Comparison of ENCODE assay signal across 18 cellular contexts in genomic region chr6:36064770-36065396, GRCh38. TPM values are rescaled to one million over a fixed set of nuclear protein-coding genes. Genes with fewer than 3 reads are reported as not detected.
DNase-seq lines count a peak whose midpoint lies in the region; ATAC-seq and TF ChIP-seq lines count a peak whose summit lies in the region.
"Had no signal": no experiment of that assay in that cellular context is flagged by ENCODE, and none has a peak within 500 bp of the region (broad histone marks: within the 10 kb centered on the region; RNA-seq: fewer than 3 reads in every experiment).

No MANE protein-coding gene starts in this region.

- no peaks in the 10 kb centered on the region for H3K9me3 ChIP-seq in CD8-positive, alpha-beta T cell (ENCODE audit: low read length)
- H3K9me3 ChIP-seq in PC-9 (ENCODE audit: insufficient read depth, low read depth) (no peaks in the 10 kb centered on the region), esophagus squamous epithelium (no peaks in the 10 kb centered on the region)
- H3K9me3 ChIP-seq: BLaER1 treated with 17β-estradiol and CSF1 and Interleukin-3, amounts not matched to agents 10 nM and 100 nM; psoas muscle had no signal

- no peak overlapping the region for H2AFZ ChIP-seq in PC-9
- H2AFZ ChIP-seq: GM23248 had no signal

- no peak for TF ChIP-seq CTCF in CD8-positive, alpha-beta T cell (IDR thresholded peaks at IDR 0.05)
- TF ChIP-seq CTCF in PC-9 (conservative IDR thresholded peaks at IDR 0.05): no peak
- no peak for TF ChIP-seq CTCF in esophagus squamous epithelium (IDR thresholded peaks at IDR 0.05)

- ATAC-seq in CD8-positive, alpha-beta T cell: no peak
- ATAC-seq: psoas muscle had no signal

- peaks cover 48% of the 10 kb centered on the region for H3K36me3 Mint-ChIP-seq in CD8-positive, alpha-beta T cell

- WGBS in esophagus squamous epithelium, 2 donors: 87% methylated on average over 3 of the region's 3 CpGs

- DNase-seq in CD8-positive, alpha-beta T cell: no peak
- DNase-seq in PC-9 (no peak), erythroblast (lab: John Stamatoyannopoulos, UW) (peak; percentile 61 to 70), renal cortical epithelial cell (ENCODE audit: low read depth) (peak; percentile 38), kidney glomerular epithelial cell (lab: John Stamatoyannopoulos, UW) (no peak), NCI-H2196 (lab: John Stamatoyannopoulos, UW; ENCODE audit: unreplicated experiment) (no peak), esophagus squamous epithelium (lab: John Stamatoyannopoulos, UW) (no peak)
- DNase-seq: activated CD4-positive, alpha-beta T cell treated with anti-CD3 and anti-CD28 coated beads, Interleukin-2, amount 50 U/mL, for 48 hours; activated effector memory CD4-positive, alpha-beta T cell treated with Interleukin-2 at 50 U/mL for 16 hours; DND-41; dorsolateral prefrontal cortex; hypothalamus; NCI-H1694 treated with DMSO at 0.1 percent for 48 hours; NCI-H510A; psoas muscle; SIG-M5 had no signal

- intact Hi-C loops in CD8-positive, alpha-beta T cell (cut with DNase I, micrococcal nuclease): loop anchor here in 1 of 2 experiments (5.0 kb wide), 1 partner anchor 38 kb away; the partner anchor contains the start of gene MAPK14
- intact Hi-C loops in PC-9 (cut with micrococcal nuclease; ENCODE audit: unreplicated experiment): no loop called here
- intact Hi-C loops in esophagus squamous epithelium (cut with DNase I): no loop called here

- peaks cover 15% of the 10 kb centered on the region for H3K4me1 ChIP-seq in CD8-positive, alpha-beta T cell (ENCODE audit: insufficient read depth, low read length)
- H3K4me1 ChIP-seq in PC-9 (replicated peaks; ENCODE audit: insufficient read depth) (peaks cover 22% of the 10 kb centered on the region), esophagus squamous epithelium (peaks cover 3 to 66% (median 8%) of the 10 kb centered on the region in 3 donors)

- no TSS peak for BruUV-seq in PC-9 (replicated peaks; lab: Mats Ljungman, UMichigan)

- H3K27me3 Mint-ChIP-seq in CD8-positive, alpha-beta T cell (ENCODE audit: low read depth): no peaks in the 10 kb centered on the region

- POLR2A ChIA-PET in CD8-positive, alpha-beta T cell (lab: Charles Lee): no interaction called here
- POLR2A ChIA-PET in PC-9 (lab: Charles Lee; ENCODE audit: unreplicated experiment): no interaction called here

- H3K9me3 Mint-ChIP-seq in CD8-positive, alpha-beta T cell: no peaks in the 10 kb centered on the region

- H3K79me2 ChIP-seq in PC-9 (ENCODE audit: low read depth): peaks cover 96% of the 10 kb centered on the region

- no peaks in the 10 kb centered on the region for H3K9me2 ChIP-seq in PC-9 (ENCODE audit: insufficient read depth)

- peak overlapping the region; percentile 46 for H3K27ac Mint-ChIP-seq in CD8-positive, alpha-beta T cell

- TF ChIP-seq POLR2A in erythroblast (IDR thresholded peaks at IDR 0.05; ENCODE audit: low read length): no peak
- TF ChIP-seq POLR2A in esophagus squamous epithelium (IDR thresholded peaks at IDR 0.05): no peak

- peaks cover 6% of the 10 kb centered on the region; the same call in 1 of the 2 replicates for H3F3A ChIP-seq in PC-9 (ENCODE audit: insufficient read depth, low read depth)

- H3K27me3 ChIP-seq in CD8-positive, alpha-beta T cell (ENCODE audit: insufficient read depth, low read length): no peaks in the 10 kb centered on the region
- H3K27me3 ChIP-seq in PC-9 (ENCODE audit: insufficient read depth, low read depth): no peaks in the 10 kb centered on the region
- no peaks in the 10 kb centered on the region for H3K27me3 ChIP-seq in esophagus squamous epithelium
- H3K27me3 ChIP-seq: BLaER1 treated with 17β-estradiol and CSF1 and Interleukin-3, amounts not matched to agents 10 nM and 100 nM; dorsolateral prefrontal cortex had no signal

- CTCF ChIA-PET in CD8-positive, alpha-beta T cell (lab: Charles Lee): interaction anchor here (0.7 to 1.3 kb wide), 2 partner anchors 30 to 85 kb away, joined by 3 read pairs; no protein-coding TSS in a partner anchor
- CTCF ChIA-PET in PC-9 (lab: Charles Lee): no interaction called here

- no peak overlapping the region for H3K27ac ChIP-seq in CD8-positive, alpha-beta T cell (ENCODE audit: low read depth, low read length)
- H3K27ac ChIP-seq in PC-9 (peak overlapping the region; percentile 15; the same call in 1 of the 2 replicates), esophagus squamous epithelium (no peak overlapping the region)
- H3K27ac ChIP-seq: BLaER1 treated with 17β-estradiol and CSF1 and Interleukin-3, amounts not matched to agents 10 nM and 100 nM; dorsolateral prefrontal cortex; GM23248; psoas muscle had no signal

- peak overlapping the region; percentile 37 for H3K4me2 ChIP-seq in PC-9

- peaks cover 66% of the 10 kb centered on the region for H3K4me1 Mint-ChIP-seq in CD8-positive, alpha-beta T cell (ENCODE audit: low read depth)

- H3K4me3 ChIP-seq in CD8-positive, alpha-beta T cell (ENCODE audit: low read depth, low read length): no peak overlapping the region
- H3K4me3 ChIP-seq in PC-9 (no peak overlapping the region), esophagus squamous epithelium (no peak overlapping the region)
- H3K4me3 ChIP-seq: BLaER1 treated with 17β-estradiol and CSF1 and Interleukin-3, amounts not matched to agents 10 nM and 100 nM; dorsolateral prefrontal cortex; GM23248; psoas muscle had no signal

- H4K20me1 ChIP-seq in PC-9 (ENCODE audit: insufficient read depth): peaks cover 30% of the 10 kb centered on the region

- no peak overlapping the region for H3K4me3 Mint-ChIP-seq in CD8-positive, alpha-beta T cell

- H3K36me3 ChIP-seq in CD8-positive, alpha-beta T cell (ENCODE audit: insufficient read depth, low read length): peaks cover 2% of the 10 kb centered on the region
- H3K36me3 ChIP-seq in PC-9 (ENCODE audit: low read depth): peaks cover 9% of the 10 kb centered on the region; the same call in 1 of the 2 replicates
- H3K36me3 ChIP-seq in esophagus squamous epithelium: peaks cover 0 to 33% (median 4%) of the 10 kb centered on the region in 3 donors

RNA-seq across cellular contexts. Expression of gene MAPK14, which starts 37.3 kb away (rescaled TPM):
- 10 to 100 TPM; 34.5 to 34.9 TPM for total RNA-seq in CD8-positive, alpha-beta T cell
- 60.4 and 70.7 TPM in 2 replicates for total RNA-seq in PC-9 (2021)
- 52.8 and 86.7 TPM in 2 replicates for total RNA-seq in renal cortical epithelial cell
- 10 to 100 TPM; 44.4 to 91.7 (median 59.1) TPM for total RNA-seq in esophagus squamous epithelium

RNA-seq across cellular contexts. Expression of gene SLC26A8, which starts 40.4 kb away (rescaled TPM):
- total RNA-seq in CD8-positive, alpha-beta T cell: not detected
- total RNA-seq in PC-9 (2021) (not detected in 2 replicates), renal cortical epithelial cell (0.05 TPM in 1 of 2 replicates, not detected in the other), esophagus squamous epithelium (under 1 TPM in 1 of 4 donors, not detected in 3; 0.19 TPM)
- total RNA-seq: GM23248 had no signal

Comparison
In these comparisons a context has a peak if more than half of its experiments do, and no peak if none do; other contexts are left out.
1. DNase-seq: peak in erythroblast (2 of 2) and renal cortical epithelial cell (single experiment); none in CD8-positive, alpha-beta T cell (0 of 7), PC-9 (0 of 2), kidney glomerular epithelial cell (single experiment), NCI-H2196 (single experiment) and esophagus squamous epithelium (single experiment).